ENCODE assay signal across 28 cellular contexts in genomic region chr15:39797407-39797806, GRCh38. TPM values are rescaled to one million over a fixed set of nuclear protein-coding genes. Genes with fewer than 3 reads are reported as not detected.
"Had no signal": no experiment of that assay in that cellular context is flagged by ENCODE, and none has a peak within 500 bp of the region (broad histone marks: within the 10 kb centered on the region; RNA-seq: fewer than 3 reads in every experiment).

No MANE protein-coding gene starts in this region.

- DNase-seq: activated B cell treated with CpG ODN at 0.5 μM for 24 hours; activated CD4-positive, alpha-beta T cell treated with anti-CD3 and anti-CD28 coated beads for 36 hours; activated CD4-positive, alpha-beta T cell treated with anti-CD3 and anti-CD28 coated beads, Interleukin-2, amount 50 U/mL, for 4 hours; activated CD8-positive, alpha-beta memory T cell treated with anti-CD3 and anti-CD28 coated beads for 24 hours; activated CD8-positive, alpha-beta memory T cell treated with anti-CD3 and anti-CD28 coated beads, Interleukin-2, amount 50 U/mL, for 4 hours; activated T-cell treated with anti-CD3 and anti-CD28 coated beads, Interleukin-2, amount 50 U/mL, for 24 hours; adrenal gland; brain microvascular endothelial cell; caudate nucleus; dermis blood vessel endothelial cell; effector CD8-positive, alpha-beta T cell; erythroblast; foreskin melanocyte; immature natural killer cell; kidney glomerular epithelial cell; left ventricle myocardium inferior; naive thymus-derived CD8-positive, alpha-beta T cell; sigmoid colon; stimulated activated CD4-positive, alpha-beta T cell treated with anti-CD3 and anti-CD28 coated beads, Interleukin-2, amount 100 ng/mL, for 48 hours; stimulated activated CD8-positive, alpha-beta memory T cell treated with anti-CD3 and anti-CD28 coated beads, Interleukin-4, amount 100 ng/mL, for 48 hours; stimulated activated naive B cell treated with anti-CD40 and anti-IgM and Interleukin-4, amounts not matched to agents 10 μg/mL and 1 μg/mL and 100 μg/mL, for 72 hours; trophoblast cell had no signal

- ATAC-seq: activated CD4-positive, alpha-beta T cell treated with anti-CD3 and anti-CD28 coated beads for 36 hours; activated T-helper 17 cell treated with anti-CD3 and anti-CD28 coated beads, Interleukin-2, amount 50 U/mL, for 72 hours; naive thymus-derived CD8-positive, alpha-beta T cell; stimulated activated naive B cell treated with anti-CD40 and anti-IgM and Interleukin-4, amounts not matched to agents 10 μg/mL and 1 μg/mL and 100 μg/mL, for 72 hours had no signal

- H3K4me2 ChIP-seq: hepatocyte, neural progenitor cell, smooth muscle cell had no signal

- H3K9ac ChIP-seq: neural progenitor cell had no signal

- H2AFZ ChIP-seq: hepatocyte, neural progenitor cell had no signal

- H3K79me2 ChIP-seq: hepatocyte had no signal

- H3K4me3 ChIP-seq: adrenal gland, ascending aorta, hepatocyte, left ventricle myocardium inferior, neural progenitor cell, sigmoid colon, smooth muscle cell, vagina had no signal

- H3K27ac ChIP-seq: adrenal gland, ascending aorta, brain microvascular endothelial cell, hepatocyte, left ventricle myocardium inferior, neural progenitor cell, sigmoid colon, vagina had no signal

- H3K9me3 ChIP-seq: adrenal gland, ascending aorta, left ventricle myocardium inferior, sigmoid colon, vagina had no signal

- H3K36me3 ChIP-seq: adrenal gland, left ventricle myocardium inferior, neural progenitor cell, sigmoid colon, vagina had no signal

- H3K27me3 ChIP-seq: ascending aorta, brain microvascular endothelial cell, hepatocyte, neural progenitor cell, sigmoid colon, vagina had no signal

- H3K4me1 ChIP-seq: adrenal gland, ascending aorta, left ventricle myocardium inferior, neural progenitor cell, sigmoid colon, vagina had no signal

RNA-seq across cellular contexts. Expression of gene FSIP1, which starts 14.8 kb away (rescaled TPM):
- total RNA-seq: ascending aorta had no signal
